11 cellular contexts compared by ENCODE assay signal in the genomic region with DNA sequence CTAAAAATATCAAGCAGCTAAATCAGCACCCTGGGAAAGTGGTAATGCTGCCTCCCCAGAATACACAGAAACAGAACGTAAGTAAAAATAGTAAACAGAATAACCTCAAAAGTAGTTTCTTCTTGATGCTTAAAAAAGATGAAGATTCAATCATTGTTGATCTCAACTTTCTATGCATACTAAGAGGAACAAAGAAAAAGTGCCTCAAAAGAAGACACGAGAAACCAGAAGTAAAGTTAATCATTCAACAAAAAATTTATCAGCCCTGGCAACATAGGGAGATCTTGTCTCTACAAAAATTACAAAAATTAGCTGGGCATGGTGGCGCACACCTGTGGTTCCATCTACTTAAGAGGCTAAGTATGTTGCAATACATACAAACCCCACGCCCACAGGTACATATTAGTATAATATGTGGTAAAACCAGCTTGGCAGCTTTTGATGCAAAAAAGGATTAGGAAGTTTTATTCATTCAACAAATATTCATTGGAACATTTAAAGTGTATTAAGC.
A peak's percentile ranks its signal among the peaks of the same experiment; 100 is the strongest.
DNase-seq lines count a peak whose midpoint lies in the region; ATAC-seq and TF ChIP-seq lines count a peak whose summit lies in the region.
"Had no signal": no experiment of that assay in that cellular context is flagged by ENCODE, and none has a peak within 500 bp of the region (broad histone marks: within the 10 kb centered on the region; RNA-seq: fewer than 3 reads in every experiment).

No MANE protein-coding gene starts in this region.

- H3K36me3 Mint-ChIP-seq in Calu3 (ENCODE audit: insufficient read depth, unreplicated experiment) (peaks cover 8% of the 10 kb centered on the region), Caco-2 (ENCODE audit: insufficient read depth, unreplicated experiment) (peaks cover 5% of the 10 kb centered on the region)

- no peaks in the 10 kb centered on the region for H3K27me3 ChIP-seq in Caco-2 (replicated peaks; ENCODE audit: control insufficient read depth, insufficient read depth, low read length)
- H3K27me3 ChIP-seq in left ventricle myocardium inferior (ENCODE audit: low read depth): no peaks in the 10 kb centered on the region

- H3K36me3 ChIP-seq in Caco-2 (ENCODE audit: control insufficient read depth, insufficient read depth, low read length) (no peaks in the 10 kb centered on the region), left ventricle myocardium inferior (no peaks in the 10 kb centered on the region)

- H3K9me3 ChIP-seq in Caco-2 (peaks cover 4% of the 10 kb centered on the region; the same call in 1 of the 2 replicates), left ventricle myocardium inferior (replicated peaks) (no peaks in the 10 kb centered on the region)
- H3K9me3 ChIP-seq: psoas muscle had no signal

- peaks cover 9% of the 10 kb centered on the region for H3K9me3 Mint-ChIP-seq in Calu3 (ENCODE audit: low read depth, unreplicated experiment)
- H3K9me3 Mint-ChIP-seq in Caco-2 (ENCODE audit: unreplicated experiment): peaks cover 13% of the 10 kb centered on the region

- H3K27ac Mint-ChIP-seq in Calu3 (ENCODE audit: unreplicated experiment) (peak overlapping the region; percentile 37), Caco-2 (ENCODE audit: unreplicated experiment) (no peak overlapping the region)

- H3K4me3 Mint-ChIP-seq in Calu3 (ENCODE audit: low read depth, unreplicated experiment) (no peak overlapping the region), Caco-2 (ENCODE audit: unreplicated experiment) (no peak overlapping the region)

- H3K4me1 ChIP-seq in Caco-2 (peaks cover 5% of the 10 kb centered on the region), left ventricle myocardium inferior (peaks cover 11% of the 10 kb centered on the region)

- BruUV-seq in Calu3 (replicated peaks; lab: Mats Ljungman, UMichigan) (no TSS peak), Caco-2 (replicated peaks; lab: Mats Ljungman, UMichigan) (no TSS peak)

- peak; percentile 63 for ATAC-seq in GM19372 (IDR thresholded peaks at IDR 0.05; ENCODE audit: low read depth, unreplicated experiment)
- ATAC-seq in HG02840 (IDR thresholded peaks at IDR 0.05; ENCODE audit: low FRiP score, unreplicated experiment): peak; percentile 79
- ATAC-seq in HG03565 (IDR thresholded peaks at IDR 0.05; ENCODE audit: unreplicated experiment): peak; percentile 77
- ATAC-seq: left cardiac atrium, psoas muscle had no signal

- no peak overlapping the region for H3K27ac ChIP-seq in left ventricle myocardium inferior (replicated peaks)
- H3K27ac ChIP-seq: psoas muscle had no signal

- peak; percentile 22 for DNase-seq in Calu3
- DNase-seq in Caco-2: no peak
- DNase-seq in superior temporal gyrus (ENCODE audit: extremely low spot score): no peak
- no peak for DNase-seq in middle frontal gyrus (ENCODE audit: extremely low spot score, low spot score)
- no peak for DNase-seq in left ventricle myocardium inferior
- DNase-seq: left cardiac atrium, NCI-H226, psoas muscle had no signal

- H3K4me1 Mint-ChIP-seq in Calu3 (ENCODE audit: low read depth, unreplicated experiment): peaks cover 22% of the 10 kb centered on the region
- peaks cover 15% of the 10 kb centered on the region for H3K4me1 Mint-ChIP-seq in Caco-2 (ENCODE audit: low read depth, unreplicated experiment)

- H3K4me3 ChIP-seq in Caco-2 (ENCODE audit: low read depth, low read length) (no peak overlapping the region), left ventricle myocardium inferior (no peak overlapping the region)
- H3K4me3 ChIP-seq: psoas muscle had no signal

- intact Hi-C loops in Calu3 (cut with micrococcal nuclease; ENCODE audit: unreplicated experiment) (no loop called here), Caco-2 (cut with micrococcal nuclease; ENCODE audit: unreplicated experiment) (no loop called here), left ventricle myocardium inferior (cut with micrococcal nuclease) (no loop called here)

- H3K27me3 Mint-ChIP-seq in Calu3 (ENCODE audit: unreplicated experiment) (no peaks in the 10 kb centered on the region), Caco-2 (ENCODE audit: insufficient read depth, unreplicated experiment) (no peaks in the 10 kb centered on the region)

- TF ChIP-seq CTCF in Calu3 (IDR thresholded peaks at IDR 0.05; ENCODE audit: unreplicated experiment) (no peak), Caco-2 (IDR thresholded peaks at IDR 0.05; ENCODE audit: insufficient read depth in 1 of 2, low read depth in 1 of 2, low read length in 1 of 2, severe bottlenecking in 1 of 2, unreplicated experiment in 1 of 2) (no peak), left ventricle myocardium inferior (IDR thresholded peaks at IDR 0.05; ENCODE audit: borderline replicate concordance) (no peak)

- CTCF ChIA-PET in Calu3 (lab: Charles Lee): interaction anchor here (0.5 kb wide), 1 partner anchor 376 kb away, joined by 3 read pairs; no protein-coding TSS in a partner anchor
- CTCF ChIA-PET in Caco-2 (lab: Charles Lee): no interaction called here

- POLR2A ChIA-PET in Caco-2 (lab: Charles Lee): no interaction called here
